In genomic region chr6:75602897-75603395, GRCh38 we compare ENCODE assay signal across 8 cellular contexts. TPM values are rescaled to one million over a fixed set of nuclear protein-coding genes. Genes with fewer than 3 reads are reported as not detected.
DNase-seq lines count a peak whose midpoint lies in the region; ATAC-seq and TF ChIP-seq lines count a peak whose summit lies in the region.

No MANE protein-coding gene starts in this region.

- peak overlapping the region; percentile 92 for H3K27ac Mint-ChIP-seq in activated CD4-positive, alpha-beta T cell treated with anti-CD3 and anti-CD28 coated beads, Interleukin-2, amount 10 ng/mL, durations not matched to agents 24 days and 14 days
- H3K27ac Mint-ChIP-seq in progenitor cell of endocrine pancreas = peak overlapping the region; percentile 100

- POLR2A ChIA-PET in RWPE1 (lab: Yijun Ruan, JAX; ENCODE audit: low non-redundant PET) = no interaction called here

- no peak for DNase-seq in activated CD4-positive, alpha-beta T cell treated with anti-CD3 and anti-CD28 coated beads, Interleukin-2, amount 10 ng/mL, durations not matched to agents 24 days and 14 days
- no peak for DNase-seq in activated CD4-positive, alpha-beta T cell treated with anti-CD3 and anti-CD28 coated beads for 4 hours
- DNase-seq in RWPE1 (ENCODE audit: low spot score) (no peak), fibroblast of mammary gland (ENCODE audit: low read depth) (no peak), progenitor cell of endocrine pancreas (ENCODE audit: low spot score, unreplicated experiment) (no peak), AG20443 (ENCODE audit: low spot score) (no peak), H4 (ENCODE audit: low spot score) (no peak)

- no peaks in the 10 kb centered on the region for H3K9me3 Mint-ChIP-seq in activated CD4-positive, alpha-beta T cell treated with anti-CD3 and anti-CD28 coated beads, Interleukin-2, amount 10 ng/mL, durations not matched to agents 24 days and 14 days
- H3K9me3 Mint-ChIP-seq in progenitor cell of endocrine pancreas (ENCODE audit: low read depth) = no peaks in the 10 kb centered on the region

- H3K4me1 Mint-ChIP-seq in activated CD4-positive, alpha-beta T cell treated with anti-CD3 and anti-CD28 coated beads, Interleukin-2, amount 10 ng/mL, durations not matched to agents 24 days and 14 days = peaks cover 52% of the 10 kb centered on the region
- peaks cover 39% of the 10 kb centered on the region for H3K4me1 Mint-ChIP-seq in progenitor cell of endocrine pancreas (ENCODE audit: low read depth)

- peak overlapping the region; percentile 88 for H3K4me3 ChIP-seq in fibroblast of mammary gland (ENCODE audit: control insufficient read depth, low read depth, low read length)

- TF ChIP-seq CTCF in RWPE1 (conservative IDR thresholded peaks at IDR 0.05; ENCODE audit: low read depth) (no peak), fibroblast of mammary gland (conservative IDR thresholded peaks at IDR 0.05; ENCODE audit: control insufficient read depth, insufficient read depth, low read depth, low read length) (no peak), progenitor cell of endocrine pancreas (IDR thresholded peaks at IDR 0.05; ENCODE audit: unreplicated experiment) (no peak)

- H3K36me3 Mint-ChIP-seq in activated CD4-positive, alpha-beta T cell treated with anti-CD3 and anti-CD28 coated beads, Interleukin-2, amount 10 ng/mL, durations not matched to agents 24 days and 14 days (ENCODE audit: low read depth) = peaks cover 24% of the 10 kb centered on the region
- peaks cover 8% of the 10 kb centered on the region for H3K36me3 Mint-ChIP-seq in progenitor cell of endocrine pancreas (ENCODE audit: insufficient read depth)

- H3K27ac ChIP-seq in RWPE1 = peak overlapping the region; percentile 93

- intact Hi-C loops in activated CD4-positive, alpha-beta T cell treated with anti-CD3 and anti-CD28 coated beads, Interleukin-2, amount 10 ng/mL, durations not matched to agents 24 days and 14 days (cut with micrococcal nuclease) = loop anchor here (1.0 to 5.0 kb wide), 5 partner anchors 8 to 360 kb away; partner anchors contain the start of genes COX7A2 and TMEM30A

- CTCF ChIA-PET in RWPE1 (lab: Yijun Ruan, JAX) = interaction anchor here (1.0 kb wide), 1 partner anchor 56 kb away, joined by 3 read pairs; no protein-coding TSS in a partner anchor

- no peaks in the 10 kb centered on the region for H3K27me3 Mint-ChIP-seq in activated CD4-positive, alpha-beta T cell treated with anti-CD3 and anti-CD28 coated beads, Interleukin-2, amount 10 ng/mL, durations not matched to agents 24 days and 14 days
- H3K27me3 Mint-ChIP-seq in progenitor cell of endocrine pancreas = no peaks in the 10 kb centered on the region

- peak; percentile 13 for ATAC-seq in HG02759 (IDR thresholded peaks at IDR 0.05; ENCODE audit: unreplicated experiment)

- H3K4me3 Mint-ChIP-seq in activated CD4-positive, alpha-beta T cell treated with anti-CD3 and anti-CD28 coated beads, Interleukin-2, amount 10 ng/mL, durations not matched to agents 24 days and 14 days = peak overlapping the region; percentile 99
- peak overlapping the region; percentile 99 for H3K4me3 Mint-ChIP-seq in progenitor cell of endocrine pancreas (ENCODE audit: low read depth)

RNA-seq across cellular contexts. Expression of gene SENP6, which starts 1.3 kb away (rescaled TPM):
- total RNA-seq in activated CD4-positive, alpha-beta T cell treated with anti-CD3 and anti-CD28 coated beads, Interleukin-2, amount 10 ng/mL, durations not matched to agents 24 days and 14 days = 76.7 and 79.4 TPM in 2 replicates
- 130 and 140 TPM in 2 replicates for total RNA-seq in progenitor cell of endocrine pancreas
- 42.7 and 63.4 TPM in 2 replicates for total RNA-seq in H4 (2014; rRNA removed; shearing (Covaris generic))
